8 cellular contexts compared by ENCODE assay signal in the genomic region with DNA sequence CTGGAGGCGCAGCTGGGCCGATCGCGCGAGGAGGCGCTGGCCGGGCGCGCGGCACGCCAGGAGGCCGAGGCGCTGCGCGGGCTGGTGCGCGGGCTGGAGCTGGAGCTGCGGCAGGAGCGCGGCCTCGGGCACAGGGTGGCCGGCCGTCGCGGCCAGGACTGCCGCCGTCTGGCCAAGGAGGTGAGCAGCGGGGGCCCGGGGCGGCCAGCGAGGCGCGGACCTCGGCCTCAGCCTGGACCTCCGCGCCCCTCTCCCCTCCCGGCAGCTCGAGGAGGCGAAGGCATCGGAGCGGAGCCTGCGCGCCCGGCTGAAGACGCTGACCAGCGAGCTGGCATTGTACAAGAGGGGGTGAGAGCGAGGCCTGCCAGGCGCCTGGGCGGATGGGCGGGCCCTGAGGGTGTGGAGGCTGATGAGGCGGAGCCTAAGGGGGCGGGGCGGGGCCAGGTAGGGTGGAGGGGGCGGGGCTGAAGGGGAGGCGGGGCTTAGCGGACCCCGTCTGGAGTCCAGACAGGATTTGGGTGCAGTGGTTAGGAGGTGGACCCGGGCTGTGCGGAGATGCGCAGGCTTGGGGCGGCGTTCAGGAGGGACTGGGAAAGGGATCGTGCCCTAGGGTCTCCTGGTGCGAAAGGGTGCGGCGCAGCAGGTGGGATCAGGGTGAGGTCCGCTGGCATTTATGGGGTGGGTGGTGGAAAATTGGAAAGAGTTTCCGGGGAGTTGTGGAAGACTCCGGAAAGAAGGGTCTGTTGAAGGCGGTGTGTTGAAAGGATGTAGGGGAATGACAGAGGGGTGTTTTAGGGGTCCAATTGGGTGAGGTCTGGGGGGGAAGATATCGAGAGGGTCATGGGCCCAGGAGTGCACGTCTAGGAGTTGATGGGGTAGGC. TPM values are rescaled to one million over a fixed set of nuclear protein-coding genes. Genes with fewer than 3 reads are reported as not detected.
DNase-seq lines count a peak whose midpoint lies in the region; ATAC-seq, FAIRE-seq and TF ChIP-seq lines count a peak whose summit lies in the region.

No MANE protein-coding gene starts in this region.

- H3K36me3 ChIP-seq in HUES6 (ENCODE audit: control insufficient read depth, insufficient read depth, low read length) (peaks cover 6% of the 10 kb centered on the region; the same call in 1 of the 2 replicates), brain microvascular endothelial cell (replicated peaks) (no peaks in the 10 kb centered on the region), kidney (ENCODE audit: control insufficient read depth in 1 of 2, insufficient read depth in 2 of 2, low read length in 2 of 2) (no peaks in the 10 kb centered on the region)

- 0 out of 2 replicates have a peak overlapping the region, but pooled peaks have one; percentile 7 for H3K4me3 ChIP-seq in AG04450 (ENCODE audit: low read depth, low read length)
- H3K4me3 ChIP-seq in HUES6 (ENCODE audit: low read depth, low read length): peak overlapping the region; percentile 59
- peak overlapping the region; percentile 9 for H3K4me3 ChIP-seq in brain microvascular endothelial cell (ENCODE audit: low read depth, low read length)
- peak overlapping the region in 1 of 2 donors; percentile 39 for H3K4me3 ChIP-seq in kidney (ENCODE audit: low read length in 2 of 2)

- DNase-seq in AG04450 (ENCODE audit: low read depth, low spot score): no peak
- DNase-seq in WTC11 (ENCODE audit: low spot score): peak; percentile 92
- DNase-seq in brain microvascular endothelial cell: no peak
- peak; percentile 92 for DNase-seq in kidney
- DNase-seq in stimulated activated CD4-positive, alpha-beta T cell treated with anti-CD3 and anti-CD28 coated beads, Interleukin-4, amount 100 ng/mL, for 1 hour: peak; percentile 75
- no peak for DNase-seq in AML-193 (lab: John Stamatoyannopoulos, UW)

- CTCF ChIA-PET in AG04450 (lab: Charles Lee) (interaction anchor here (4.8 kb wide), 1 partner anchor 13 kb away, joined by 52 read pairs; no protein-coding TSS in a partner anchor), WTC11 (lab: Charles Lee) (interaction anchor here (0.6 to 6.3 kb wide), 16 partner anchors 12 to 853 kb away, joined by 3 to 76 read pairs (median 6); a partner anchor contains a TSS)

- no peaks in the 10 kb centered on the region; the same call in 1 of the 2 replicates for H3K9me3 ChIP-seq in AG04450 (ENCODE audit: control insufficient read depth, insufficient read depth, low read length)
- no peaks in the 10 kb centered on the region for H3K9me3 ChIP-seq in HUES6 (ENCODE audit: control insufficient read depth, insufficient read depth, low read depth, low read length)
- H3K9me3 ChIP-seq in kidney (ENCODE audit: control insufficient read depth in 1 of 2, low read length in 2 of 2): no peaks in the 10 kb centered on the region

- no peak for TF ChIP-seq CTCF in AG04450 (IDR thresholded peaks at IDR 0.05; ENCODE audit: low read depth, low read length)
- no peak for TF ChIP-seq CTCF in WTC11 (IDR thresholded peaks at IDR 0.05)
- TF ChIP-seq CTCF in brain microvascular endothelial cell (IDR thresholded peaks at IDR 0.05; ENCODE audit: low read depth, low read length, missing control alignments): no peak
- TF ChIP-seq CTCF in kidney (IDR thresholded peaks at IDR 0.05; ENCODE audit: borderline replicate concordance, extremely low read depth, insufficient read depth): no peak

- H3K27me3 ChIP-seq in AG04450 (ENCODE audit: control insufficient read depth, insufficient read depth, low read length): peaks cover 18% of the 10 kb centered on the region
- peaks cover 32% of the 10 kb centered on the region for H3K27me3 ChIP-seq in HUES6 (ENCODE audit: control insufficient read depth, insufficient read depth, low read length)
- H3K27me3 ChIP-seq in brain microvascular endothelial cell (replicated peaks): peaks cover 8% of the 10 kb centered on the region

- H3K9ac ChIP-seq in HUES6 (ENCODE audit: low read length) (peak overlapping the region; percentile 38), kidney (ENCODE audit: low read length in 2 of 2) (peak overlapping the region in 1 of 2 donors; percentile 35)

- H3K36me3 Mint-ChIP-seq in WTC11: no peaks in the 10 kb centered on the region

- no peak for FAIRE-seq in kidney (lab: Jason Lieb, UNC)

- peaks cover 17% of the 10 kb centered on the region for H3K4me1 Mint-ChIP-seq in WTC11

- in situ Hi-C loops in brain microvascular endothelial cell (cut with HindIII; ENCODE audit: low pct_ligation_motif_present, low sequenced_read_pairs): no loop called here

- H3K9me3 Mint-ChIP-seq in WTC11: no peaks in the 10 kb centered on the region

- H3K4me3 Mint-ChIP-seq in WTC11: peak overlapping the region; percentile 82

- H3K4me1 ChIP-seq in HUES6 (ENCODE audit: control insufficient read depth, insufficient read depth, low read length) (peaks cover 17% of the 10 kb centered on the region), kidney (ENCODE audit: control insufficient read depth in 1 of 2, insufficient read depth in 1 of 2, low read depth in 1 of 2, low read length in 2 of 2) (peaks cover 0 to 16% of the 10 kb centered on the region in 2 donors)

- no peak overlapping the region for H3K27ac Mint-ChIP-seq in WTC11

- no peak overlapping the region for H3K27ac ChIP-seq in AG04450 (ENCODE audit: low read depth, low read length)
- H3K27ac ChIP-seq in HUES6 (ENCODE audit: low read depth, low read length): no peak overlapping the region
- H3K27ac ChIP-seq in brain microvascular endothelial cell: no peak overlapping the region
- H3K27ac ChIP-seq in kidney (ENCODE audit: low read depth in 2 of 2, low read length in 2 of 2): no peak overlapping the region

- ATAC-seq in WTC11 (peak; percentile 82), GM19351 (IDR thresholded peaks at IDR 0.05; ENCODE audit: unreplicated experiment) (no peak)

- POLR2A ChIA-PET in AG04450 (lab: Yijun Ruan, JAX): interaction anchor here (0.9 kb wide), 1 partner anchor 20 kb away, joined by 3 read pairs; a partner anchor contains a TSS
- POLR2A ChIA-PET in WTC11 (lab: Charles Lee): interaction anchor here (1.0 to 1.2 kb wide), 2 partner anchors 62 to 114 kb away, joined by 3 to 4 read pairs; no protein-coding TSS in a partner anchor

- H3K27me3 Mint-ChIP-seq in WTC11 (ENCODE audit: low read depth): peaks cover 31% of the 10 kb centered on the region

- intact Hi-C loops in kidney (cut with DNase I): no loop called here

TF ChIP-seq in WTC11, 78 proteins besides CTCF, POLR2A, EP300 and RAD21:
- 0 out of 2 replicates have a peak, but pooled peaks have one; percentile 33 for TF ChIP-seq CBFB (CRISPR knock-in tag; IDR thresholded peaks at IDR 0.05; ENCODE audit: low read depth)
- TF ChIP-seq, protein P1, sequence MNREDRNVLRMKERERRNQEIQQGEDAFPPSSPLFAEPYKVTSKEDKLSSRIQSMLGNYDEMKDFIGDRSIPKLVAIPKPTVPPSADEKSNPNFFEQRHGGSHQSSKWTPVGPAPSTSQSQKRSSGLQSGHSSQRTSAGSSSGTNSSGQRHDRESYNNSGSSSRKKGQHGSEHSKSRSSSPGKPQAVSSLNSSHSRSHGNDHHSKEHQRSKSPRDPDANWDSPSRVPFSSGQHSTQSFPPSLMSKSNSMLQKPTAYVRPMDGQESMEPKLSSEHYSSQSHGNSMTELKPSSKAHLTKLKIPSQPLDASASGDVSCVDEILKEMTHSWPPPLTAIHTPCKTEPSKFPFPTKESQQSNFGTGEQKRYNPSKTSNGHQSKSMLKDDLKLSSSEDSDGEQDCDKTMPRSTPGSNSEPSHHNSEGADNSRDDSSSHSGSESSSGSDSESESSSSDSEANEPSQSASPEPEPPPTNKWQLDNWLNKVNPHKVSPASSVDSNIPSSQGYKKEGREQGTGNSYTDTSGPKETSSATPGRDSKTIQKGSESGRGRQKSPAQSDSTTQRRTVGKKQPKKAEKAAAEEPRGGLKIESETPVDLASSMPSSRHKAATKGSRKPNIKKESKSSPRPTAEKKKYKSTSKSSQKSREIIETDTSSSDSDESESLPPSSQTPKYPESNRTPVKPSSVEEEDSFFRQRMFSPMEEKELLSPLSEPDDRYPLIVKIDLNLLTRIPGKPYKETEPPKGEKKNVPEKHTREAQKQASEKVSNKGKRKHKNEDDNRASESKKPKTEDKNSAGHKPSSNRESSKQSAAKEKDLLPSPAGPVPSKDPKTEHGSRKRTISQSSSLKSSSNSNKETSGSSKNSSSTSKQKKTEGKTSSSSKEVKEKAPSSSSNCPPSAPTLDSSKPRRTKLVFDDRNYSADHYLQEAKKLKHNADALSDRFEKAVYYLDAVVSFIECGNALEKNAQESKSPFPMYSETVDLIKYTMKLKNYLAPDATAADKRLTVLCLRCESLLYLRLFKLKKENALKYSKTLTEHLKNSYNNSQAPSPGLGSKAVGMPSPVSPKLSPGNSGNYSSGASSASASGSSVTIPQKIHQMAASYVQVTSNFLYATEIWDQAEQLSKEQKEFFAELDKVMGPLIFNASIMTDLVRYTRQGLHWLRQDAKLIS (CRISPR knock-in tag; IDR thresholded peaks at IDR 0.05; ENCODE audit: borderline replicate concordance): no peak
- TF ChIP-seq, protein P2, sequence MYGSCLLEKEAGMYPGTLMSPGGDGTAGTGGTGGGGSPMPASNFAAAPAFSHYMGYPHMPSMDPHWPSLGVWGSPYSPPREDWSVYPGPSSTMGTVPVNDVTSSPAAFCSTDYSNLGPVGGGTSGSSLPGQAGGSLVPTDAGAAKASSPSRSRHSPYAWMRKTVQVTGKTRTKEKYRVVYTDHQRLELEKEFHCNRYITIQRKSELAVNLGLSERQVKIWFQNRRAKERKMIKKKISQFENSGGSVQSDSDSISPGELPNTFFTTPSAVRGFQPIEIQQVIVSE (CRISPR knock-in tag; IDR thresholded peaks at IDR 0.05; ENCODE audit: borderline replicate concordance): no peak
- peak; percentile 11; the same call in 1 of the 2 replicates for TF ChIP-seq FOXP1 (CRISPR knock-in tag; IDR thresholded peaks at IDR 0.05; ENCODE audit: borderline replicate concordance)
- TF ChIP-seq SP1 (CRISPR knock-in tag; conservative IDR thresholded peaks at IDR 0.05): peak; percentile 67; the same call in 1 of the 2 replicates

RNA-seq across cellular contexts. Expression of a gene that starts 7.5 kb away (rescaled TPM):
- polyA plus RNA-seq in AG04450 (2011; rRNA removed): not detected in 2 replicates
- polyA minus RNA-seq in AG04450 (2011; rRNA and poly(A)+ RNA removed): not detected in 2 replicates
- total RNA-seq in WTC11 (2021): not detected in 3 replicates
- not detected for total RNA-seq in kidney
- not detected for polyA plus RNA-seq in kidney (ENCODE audit: insufficient read depth, low read depth, low replicate concordance)

RNA-seq across cellular contexts. Expression of a gene that starts 20.1 kb away (rescaled TPM):
- polyA plus RNA-seq in AG04450 (2011; rRNA removed) (4.2 and 6.8 TPM in 2 replicates), kidney (ENCODE audit: insufficient read depth, low read depth, low replicate concordance) (17.8 TPM)
- polyA minus RNA-seq in AG04450 (2011; rRNA and poly(A)+ RNA removed): 5.3 and 6.0 TPM in 2 replicates
- total RNA-seq in WTC11 (2021) (25.2 to 33.7 TPM (median 26.6 TPM) in 3 replicates), kidney (22.2 TPM)

RNA-seq across cellular contexts. Expression of a gene that starts 25.5 kb away (rescaled TPM):
- polyA plus RNA-seq in AG04450 (2011; rRNA removed) (not detected in 2 replicates), kidney (ENCODE audit: insufficient read depth, low read depth, low replicate concordance) (not detected)
- not detected in 2 replicates for polyA minus RNA-seq in AG04450 (2011; rRNA and poly(A)+ RNA removed)
- total RNA-seq in WTC11 (2021) (0.20 to 0.37 TPM (median 0.34 TPM) in 3 replicates), kidney (not detected)

RNA-seq across cellular contexts. Expression of a gene that starts 41.7 kb away (rescaled TPM):
- polyA plus RNA-seq in AG04450 (2011; rRNA removed): 0.02 TPM in 1 of 2 replicates, not detected in the other
- 0.04 and 0.23 TPM in 2 replicates for polyA minus RNA-seq in AG04450 (2011; rRNA and poly(A)+ RNA removed)
- 11.3 to 15.6 TPM (median 15.4 TPM) in 3 replicates for total RNA-seq in WTC11 (2021)
- 8.5 TPM for total RNA-seq in kidney
- polyA plus RNA-seq in kidney (ENCODE audit: insufficient read depth, low read depth, low replicate concordance): 0.95 TPM

Comparison
In these comparisons a context has a peak if more than half of its experiments do, and no peak if none do; other contexts are left out.
1. DNase-seq: peak in WTC11 (single experiment), kidney (single experiment) and stimulated activated CD4-positive, alpha-beta T cell treated with anti-CD3 and anti-CD28 coated beads, Interleukin-4, amount 100 ng/mL, for 1 hour (single experiment); none in AG04450 (single experiment), brain microvascular endothelial cell (single experiment) and AML-193 (0 of 2).